In the genomic region with DNA sequence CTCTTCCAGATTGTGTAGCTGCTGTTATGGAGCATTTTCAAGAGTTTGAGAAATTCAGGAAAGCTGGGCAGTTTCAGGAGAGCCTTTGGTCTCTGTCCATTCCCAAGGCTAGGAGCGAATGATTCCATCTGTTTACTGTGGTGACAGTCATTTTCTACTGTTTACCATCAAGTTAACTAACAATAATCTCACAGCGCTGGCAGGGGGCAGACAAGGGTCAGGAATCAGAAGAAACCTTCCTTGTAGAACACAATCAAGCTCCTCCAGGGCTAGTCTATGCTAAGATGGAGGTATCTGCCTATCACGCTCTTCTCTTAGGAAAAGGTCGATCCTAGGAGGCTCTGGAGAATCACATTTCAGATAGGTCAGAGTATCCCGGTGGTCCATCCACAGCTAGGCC, we compare ENCODE assay signal across 18 cellular contexts.
DNase-seq lines count a peak whose midpoint lies in the region; ATAC-seq and TF ChIP-seq lines count a peak whose summit lies in the region.
"Had no signal": no experiment of that assay in that cellular context is flagged by ENCODE, and none has a peak within 500 bp of the region (broad histone marks: within the 10 kb centered on the region; RNA-seq: fewer than 3 reads in every experiment).

No MANE protein-coding gene starts in this region.

- in situ Hi-C loops in GM13977 (cut with MboI; ENCODE audit: low pct_unique_long_range_greater_than_20kb, low sequenced_read_pairs, unreplicated experiment), result no loop called here

- TF ChIP-seq CTCF in GM13977 (IDR thresholded peaks at IDR 0.05; ENCODE audit: extremely low read depth, insufficient read depth, missing control alignments), result peak; percentile 22

- DNase-seq in GM13977 (ENCODE audit: low spot score) (no peak), HuH-7.5 (ENCODE audit: low spot score) (peak; percentile 47), iPS DF 4.7 (ENCODE audit: extremely low read depth, low spot score) (peak; percentile 5), NCI-H2081 treated with DMSO at 0.1 percent for 48 hours (lab: John Stamatoyannopoulos, UW) (no peak), NK-92 (lab: John Stamatoyannopoulos, UW; ENCODE audit: unreplicated experiment) (no peak), pons (ENCODE audit: low spot score) (no peak)
- DNase-seq: activated CD4-positive, alpha-beta T cell treated with anti-CD3 and anti-CD28 coated beads for 36 hours; activated CD8-positive, alpha-beta memory T cell treated with anti-CD3 and anti-CD28 coated beads, Interleukin-2, amount 10 ng/mL, durations not matched to agents 7 days and 5 days; activated naive CD8-positive, alpha-beta T cell treated with anti-CD3 and anti-CD28 coated beads for 36 hours; effector memory CD8-positive, alpha-beta T cell; hypothalamus; naive thymus-derived CD8-positive, alpha-beta T cell; NCI-H774; posterior cingulate gyrus; stimulated activated CD4-positive, alpha-beta T cell treated with anti-CD3 and anti-CD28 coated beads, Interleukin-2, amount 100 ng/mL, for 24 hours; stimulated activated naive CD8-positive, alpha-beta T cell treated with anti-CD3 and anti-CD28 coated beads, Interleukin-15, amount 100 ng/mL, for 72 hours; trophoblast cell had no signal

- ATAC-seq in SK-N-SH treated with all-trans-retinoic acid at 6 μM for 48 hours, result peak; percentile 44; the same call in 2 of the 3 replicates
- ATAC-seq: activated CD4-positive, alpha-beta T cell treated with anti-CD3 and anti-CD28 coated beads for 36 hours; activated CD8-positive, alpha-beta memory T cell treated with anti-CD3 and anti-CD28 coated beads, Interleukin-2, amount 10 ng/mL, durations not matched to agents 7 days and 5 days; effector memory CD8-positive, alpha-beta T cell; naive thymus-derived CD8-positive, alpha-beta T cell; stimulated activated naive CD8-positive, alpha-beta T cell treated with anti-CD3 and anti-CD28 coated beads, Interleukin-15, amount 100 ng/mL, for 72 hours had no signal

TF ChIP-seq in SK-N-SH treated with all-trans-retinoic acid at 6 μM for 48 hours, 23 proteins besides CTCF, POLR2A, EP300 and RAD21:
- TF ChIP-seq TOX (CRISPR knock-in tag; IDR thresholded peaks at IDR 0.05; ENCODE audit: borderline replicate concordance) (no peak), BACH2 (CRISPR knock-in tag; IDR thresholded peaks at IDR 0.05; ENCODE audit: borderline replicate concordance) (no peak), ARNTL (CRISPR knock-in tag; IDR thresholded peaks at IDR 0.05; ENCODE audit: borderline replicate concordance, low read depth) (no peak)

Comparison
In these comparisons a context has a peak if more than half of its experiments do, and no peak if none do; other contexts are left out.
1. DNase-seq: peak in HuH-7.5 (single experiment) and iPS DF 4.7 (single experiment); none in GM13977 (single experiment), NCI-H2081 treated with DMSO at 0.1 percent for 48 hours (single experiment), NK-92 (single experiment) and pons (single experiment).